In genomic region chr5:93510626-93511420, GRCh38 we compare ENCODE assay signal across 23 cellular contexts.
DNase-seq lines count a peak whose midpoint lies in the region; ATAC-seq and TF ChIP-seq lines count a peak whose summit lies in the region.
"Had no signal": no experiment of that assay in that cellular context is flagged by ENCODE, and none has a peak within 500 bp of the region (broad histone marks: within the 10 kb centered on the region; RNA-seq: fewer than 3 reads in every experiment).

No MANE protein-coding gene starts in this region.

- H3K23ac ChIP-seq in IMR-90 (ENCODE audit: low read depth, low read length) = no peak overlapping the region

- peaks cover 6 to 21% of the 10 kb centered on the region in 2 experiments for H3K79me1 ChIP-seq in IMR-90 (ENCODE audit: low read depth in 1 of 2, low read length in 2 of 2)

- dilution Hi-C loops in IMR-90 (cut with HindIII; ENCODE audit: low sequenced_read_pairs, unreplicated experiment) = no loop called here

- H3K4me2 ChIP-seq in IMR-90 (ENCODE audit: low read depth, low read length) = no peak overlapping the region
- H3K4me2 ChIP-seq: GM23338, SK-N-SH had no signal

- no peak overlapping the region for H3K27ac ChIP-seq in IMR-90 (ENCODE audit: insufficient read depth, low read length)
- H3K27ac ChIP-seq in adrenal gland = no peak overlapping the region

- H3K4me3 ChIP-seq in IMR-90 (ENCODE audit: insufficient read depth, low read depth, low read length) (no peak overlapping the region), choroid plexus epithelial cell (ENCODE audit: low read depth, low read length) (no peak overlapping the region), adrenal gland (no peak overlapping the region)
- H3K4me3 ChIP-seq: GM23338, K562 had no signal

- WGBS in IMR-90 (ENCODE audit: extremely low coverage in 2 of 2, insufficient read length in 1 of 2), 2 experiments = 40% methylated on average over 1 of the region's 3 CpGs; no CpG with 5 or more reads in 1 of the 2 experiments
- 67 to 75% (median 72%) methylated on average over 3 of the region's 3 CpGs for WGBS in adrenal gland, 4 donors

- no peak overlapping the region for H3K14ac ChIP-seq in IMR-90 (replicated peaks; ENCODE audit: low read depth, low read length)

- no peak overlapping the region for H3K9ac ChIP-seq in IMR-90 (ENCODE audit: low read depth, low read length)
- H3K9ac ChIP-seq: SK-N-SH had no signal

- no peak overlapping the region for H4K91ac ChIP-seq in IMR-90 (ENCODE audit: insufficient read depth, low read depth, low read length)

- in situ Hi-C loops in IMR-90 (cut with MboI; ENCODE audit: low sequenced_read_pairs) (no loop called here), ACHN (cut with HindIII; ENCODE audit: low pct_ligation_motif_present, low pct_unique_long_range_greater_than_20kb, low sequenced_read_pairs) (no loop called here)

- POLR2A ChIA-PET in IMR-90 (lab: Charles Lee; ENCODE audit: unreplicated experiment) = no interaction called here

- H2AFZ ChIP-seq in IMR-90 (replicated peaks; ENCODE audit: low read length, poor library complexity) = no peak overlapping the region
- H2AFZ ChIP-seq: GM23338 had no signal

- H2AK5ac ChIP-seq in IMR-90 (ENCODE audit: low read depth, low read length) = peak overlapping the region; percentile 5; the same call in 1 of the 2 replicates

- no peak overlapping the region for H2AK9ac ChIP-seq in IMR-90 (replicated peaks; ENCODE audit: low read depth, low read length, poor library complexity)

- no peak overlapping the region for H4K5ac ChIP-seq in IMR-90 (ENCODE audit: low read depth, low read length)

- no peaks in the 10 kb centered on the region; the same call in 1 of the 2 replicates for H3K4me1 ChIP-seq in IMR-90 (ENCODE audit: control insufficient read depth, insufficient read depth, low read length)
- no peaks in the 10 kb centered on the region for H3K4me1 ChIP-seq in adrenal gland (replicated peaks in 1 of 2)

- no TSS peak for BruUV-seq in IMR-90 (replicated peaks; lab: Mats Ljungman, UMichigan)

- no peak for TF ChIP-seq CTCF in IMR-90 (conservative IDR thresholded peaks at IDR 0.05; ENCODE audit: low read depth, low read length)
- TF ChIP-seq CTCF in choroid plexus epithelial cell (conservative IDR thresholded peaks at IDR 0.05; ENCODE audit: low read depth, low read length) = no peak
- TF ChIP-seq CTCF in adrenal gland (IDR thresholded peaks at IDR 0.05) = no peak

- no peak overlapping the region; a peak in 1 of 4 replicates for H4K8ac ChIP-seq in IMR-90 (ENCODE audit: low read depth in 2 of 2, low read length in 2 of 2)

- no peak overlapping the region for H2BK20ac ChIP-seq in IMR-90 (ENCODE audit: low read depth, low read length)

- H3K27me3 ChIP-seq in IMR-90 (ENCODE audit: control insufficient read depth, insufficient read depth, low read length) (no peaks in the 10 kb centered on the region), adrenal gland (no peaks in the 10 kb centered on the region)

- CTCF ChIA-PET in IMR-90 (lab: Yijun Ruan, JAX) = interaction anchor here (0.5 kb wide), 1 partner anchor 74 kb away, joined by 4 read pairs; no protein-coding TSS in a partner anchor

- DNase-seq in IMR-90 (no peak), choroid plexus epithelial cell (ENCODE audit: low read depth) (peak; percentile 44), iris pigment epithelial cell (ENCODE audit: low read depth) (peak; percentile 66), superior temporal gyrus (ENCODE audit: extremely low spot score) (peak; percentile 6), adrenal gland (no peak), ACHN (no peak)
- no peak for DNase-seq in activated effector memory CD4-positive, alpha-beta T cell treated with anti-CD3 and anti-CD28 coated beads, Interleukin-2, amount 50 U/mL, for 16 hours
- DNase-seq: CD4-positive, CD25-positive, alpha-beta regulatory T cell; DMS153; DND-41; H9; MV-4-11; NCI-H1105; NCI-H1436 treated with DMSO at 0.1 percent for 48 hours; NCI-H2029; NCI-H446; NCI-H524 treated with DMSO at 0.1 percent for 48 hours; NCI-H82; NK-92 treated with Interleukin-12 subunit alpha and Interleukin-12 subunit beta, amount 100 ng/mL, for 24 hours; PC-3; SK-N-SH had no signal

- H3K4ac ChIP-seq in IMR-90 (ENCODE audit: low read depth, low read length) = no peak overlapping the region

- no peak overlapping the region; the same call in 1 of the 2 replicates for H3K18ac ChIP-seq in IMR-90 (ENCODE audit: low read depth, low read length)

- TF ChIP-seq RAD21 in IMR-90 (IDR thresholded peaks at IDR 0.05; ENCODE audit: low read length) = no peak

- H3K9me3 ChIP-seq in IMR-90 (ENCODE audit: control insufficient read depth, insufficient read depth, low read length) = no peaks in the 10 kb centered on the region
- no peaks in the 10 kb centered on the region for H3K9me3 ChIP-seq in adrenal gland (replicated peaks in 1 of 3)
- H3K9me3 ChIP-seq: SK-N-SH had no signal

- H3K56ac ChIP-seq in IMR-90 (ENCODE audit: extremely low read depth, insufficient read depth, low read length) = no peak overlapping the region

- H2BK120ac ChIP-seq in IMR-90 (ENCODE audit: low read depth, low read length) = no peak overlapping the region

- no peaks in the 10 kb centered on the region for H4K20me1 ChIP-seq in IMR-90 (ENCODE audit: insufficient read depth, low read length)

- ATAC-seq in IMR-90 (ENCODE audit: low read depth) = no peak
- ATAC-seq: GM23338, K562, PC-3 had no signal

- TF ChIP-seq POLR2A in IMR-90 (IDR thresholded peaks at IDR 0.05; ENCODE audit: low read depth, low read length) (no peak), adrenal gland (IDR thresholded peaks at IDR 0.05) (no peak)

- intact Hi-C loops in IMR-90 (cut with micrococcal nuclease) (no loop called here), adrenal gland (cut with DNase I) (loop anchor here in 1 of 2 donors (5.0 kb wide), 1 partner anchor 66 kb away; no protein-coding TSS in a partner anchor)

- no peak overlapping the region for H2BK5ac ChIP-seq in IMR-90 (ENCODE audit: low read depth, low read length, poor library complexity, severe bottlenecking)

- no peaks in the 10 kb centered on the region; the same call in 1 of the 2 replicates for H3K9me1 ChIP-seq in IMR-90 (ENCODE audit: insufficient read depth, low read length)

- H3K36me3 ChIP-seq in IMR-90 (ENCODE audit: control insufficient read depth, insufficient read depth, low read length) = no peaks in the 10 kb centered on the region
- H3K36me3 ChIP-seq in adrenal gland (replicated peaks in 1 of 2) = no peaks in the 10 kb centered on the region

- H2BK15ac ChIP-seq in IMR-90 (ENCODE audit: low read depth, low read length) = no peak overlapping the region; the same call in 2 of the 3 replicates

TF ChIP-seq in IMR-90, 13 proteins besides CTCF, POLR2A, EP300 and RAD21:
- TF ChIP-seq USF2 (IDR thresholded peaks at IDR 0.05; ENCODE audit: low read depth, low read length) = no peak
- no peak for TF ChIP-seq NFE2L2 (IDR thresholded peaks at IDR 0.05; ENCODE audit: low read depth, low read length)
- no peak for TF ChIP-seq CHD1 (IDR thresholded peaks at IDR 0.05; ENCODE audit: low read depth, low read length)
- TF ChIP-seq ELK1 (IDR thresholded peaks at IDR 0.05; ENCODE audit: borderline replicate concordance, low read depth, low read length) = no peak
- TF ChIP-seq FOS (IDR thresholded peaks at IDR 0.05; ENCODE audit: low read depth, low read length) = no peak
- TF ChIP-seq RCOR1 (IDR thresholded peaks at IDR 0.05; ENCODE audit: insufficient replicate concordance, low read length) = no peak
- no peak for TF ChIP-seq BHLHE40 (IDR thresholded peaks at IDR 0.05; ENCODE audit: low read depth, low read length)
- TF ChIP-seq CEBPB (IDR thresholded peaks at IDR 0.05; ENCODE audit: low read depth, low read length) = no peak
- no peak for TF ChIP-seq MAZ (IDR thresholded peaks at IDR 0.05; ENCODE audit: borderline replicate concordance, low read depth, low read length)
- TF ChIP-seq RFX5 (IDR thresholded peaks at IDR 0.05; ENCODE audit: low read depth, low read length) = no peak
- no peak for TF ChIP-seq SMC3 (IDR thresholded peaks at IDR 0.05; ENCODE audit: low read depth, low read length)
- no peak for TF ChIP-seq MAFK (IDR thresholded peaks at IDR 0.05; ENCODE audit: low read depth, low read length)
- no peak for TF ChIP-seq MXI1 (IDR thresholded peaks at IDR 0.05; ENCODE audit: borderline replicate concordance, low read depth, low read length)

Comparison
In these comparisons a context has a peak if more than half of its experiments do, and no peak if none do; other contexts are left out.
1. DNase-seq: peak in choroid plexus epithelial cell (single experiment), iris pigment epithelial cell (single experiment) and superior temporal gyrus (single experiment); none in IMR-90 (single experiment), activated effector memory CD4-positive, alpha-beta T cell treated with anti-CD3 and anti-CD28 coated beads, Interleukin-2, amount 50 U/mL, for 16 hours (single experiment), adrenal gland (0 of 7) and ACHN (single experiment).